Comparison of ENCODE assay signal across 21 cellular contexts in genomic region chr6:29864037-29864795, GRCh38. TPM values are rescaled to one million over a fixed set of nuclear protein-coding genes. Genes with fewer than 3 reads are reported as not detected.
DNase-seq lines count a peak whose midpoint lies in the region; ATAC-seq, FAIRE-seq and TF ChIP-seq lines count a peak whose summit lies in the region.
"Had no signal": no experiment of that assay in that cellular context is flagged by ENCODE, and none has a peak within 500 bp of the region (broad histone marks: within the 10 kb centered on the region; RNA-seq: fewer than 3 reads in every experiment).

No MANE protein-coding gene starts in this region.

- no peaks in the 10 kb centered on the region; the same call in 1 of the 2 replicates for H4K20me1 ChIP-seq in K562 (replicated peaks; ENCODE audit: control insufficient read depth, insufficient read depth, low read length)

- H3K4me3 Mint-ChIP-seq in T-helper 17 cell: no peak overlapping the region
- no peak overlapping the region for H3K4me3 Mint-ChIP-seq in activated CD8-positive, alpha-beta T cell treated with anti-CD3 and anti-CD28 coated beads for 36 hours

- H3K27me3 ChIP-seq in H7 (ENCODE audit: control insufficient read depth, insufficient read depth, low read length) (peaks cover 6% of the 10 kb centered on the region), K562 (ENCODE audit: control insufficient read depth in 2 of 2, insufficient read depth in 2 of 2, low read length in 2 of 2) (peaks cover 21 to 63% of the 10 kb centered on the region in 2 experiments), A673 (replicated peaks; ENCODE audit: insufficient read depth, low read depth, low read length, poor library complexity) (peaks cover 60% of the 10 kb centered on the region)
- H3K27me3 ChIP-seq: Peyer's patch had no signal

- no peaks in the 10 kb centered on the region for H3K9me1 ChIP-seq in K562 (ENCODE audit: control insufficient read depth, insufficient read depth, low read length)

- no peaks in the 10 kb centered on the region for H3K79me2 ChIP-seq in K562 (ENCODE audit: control insufficient read depth, insufficient read depth, low read length)

- H3K9me3 ChIP-seq in K562 (replicated peaks; ENCODE audit: control insufficient read depth, insufficient read depth, low read depth, low read length) (no peaks in the 10 kb centered on the region), iPS-18c (ENCODE audit: control insufficient read depth, insufficient read depth, low read length) (no peaks in the 10 kb centered on the region), A673 (ENCODE audit: low read depth, low read length, poor library complexity, severe bottlenecking) (no peaks in the 10 kb centered on the region), T-helper 17 cell (ENCODE audit: control insufficient read depth, low read length, poor library complexity, severe bottlenecking) (no peaks in the 10 kb centered on the region)
- H3K9me3 ChIP-seq: A549, Peyer's patch had no signal

- H3K4me1 ChIP-seq in K562 (replicated peaks in 1 of 2; ENCODE audit: control insufficient read depth in 2 of 2, insufficient read depth in 2 of 2, low read length in 2 of 2): no peaks in the 10 kb centered on the region
- no peaks in the 10 kb centered on the region for H3K4me1 ChIP-seq in A673 (ENCODE audit: insufficient read depth, low read length, poor library complexity, severe bottlenecking)
- H3K4me1 ChIP-seq: A549, Peyer's patch had no signal

- peak overlapping the region; percentile 24; the same call in 1 of the 2 replicates for H3K4me3 ChIP-seq in H7 (ENCODE audit: insufficient read depth, low read depth, low read length)
- H3K4me3 ChIP-seq in K562: no peak overlapping the region
- H3K4me3 ChIP-seq in iPS-18c (ENCODE audit: insufficient read depth, low read depth, low read length): peak overlapping the region; percentile 15; the same call in 1 of the 2 replicates
- no peak overlapping the region for H3K4me3 ChIP-seq in A673 (ENCODE audit: low read depth, low read length, poor library complexity, severe bottlenecking)
- H3K4me3 ChIP-seq: A549, GM12878, Peyer's patch had no signal

- no peak for TF ChIP-seq CTCF in K562 (IDR thresholded peaks at IDR 0.05 in 2 of 3, conservative IDR thresholded peaks at IDR 0.05 in 1 of 3; ENCODE audit: insufficient read depth in 2 of 3, low read depth in 1 of 3, low read length in 3 of 3)
- no peak for TF ChIP-seq CTCF in omental fat pad (IDR thresholded peaks at IDR 0.05)
- no peak for TF ChIP-seq CTCF in A673 (conservative IDR thresholded peaks at IDR 0.05; ENCODE audit: low read depth, low read length)
- no peak for TF ChIP-seq CTCF in activated CD8-positive, alpha-beta T cell treated with anti-CD3 and anti-CD28 coated beads for 36 hours (IDR thresholded peaks at IDR 0.05)

- peaks cover 5% of the 10 kb centered on the region for H3K4me1 Mint-ChIP-seq in T-helper 17 cell
- no peaks in the 10 kb centered on the region for H3K4me1 Mint-ChIP-seq in activated CD8-positive, alpha-beta T cell treated with anti-CD3 and anti-CD28 coated beads for 36 hours (ENCODE audit: low read depth)
- H3K4me1 Mint-ChIP-seq: CD14-positive monocyte had no signal

- no peaks in the 10 kb centered on the region for H3K9me3 Mint-ChIP-seq in activated CD8-positive, alpha-beta T cell treated with anti-CD3 and anti-CD28 coated beads for 36 hours

- intact Hi-C loops in K562 (cut with micrococcal nuclease) (loop anchor here (5.0 kb wide), 1 partner anchor 38 kb away; no protein-coding TSS in a partner anchor), A673 (cut with micrococcal nuclease; ENCODE audit: unreplicated experiment) (no loop called here)
- intact Hi-C loops in activated CD8-positive, alpha-beta T cell treated with anti-CD3 and anti-CD28 coated beads for 36 hours (cut with micrococcal nuclease): no loop called here

- no peaks in the 10 kb centered on the region for H3K36me3 ChIP-seq in H7 (replicated peaks; ENCODE audit: control insufficient read depth, insufficient read depth, low read length)
- H3K36me3 ChIP-seq in K562 (ENCODE audit: control insufficient read depth, insufficient read depth, low read length): no peaks in the 10 kb centered on the region
- no peaks in the 10 kb centered on the region for H3K36me3 ChIP-seq in A673 (ENCODE audit: insufficient read depth, low read length, poor library complexity, severe bottlenecking)
- H3K36me3 ChIP-seq: Peyer's patch had no signal

- no peak overlapping the region for H3K27ac ChIP-seq in K562 (ENCODE audit: extremely low read depth, low read depth, low read length)
- no peak overlapping the region for H3K27ac ChIP-seq in A673 (ENCODE audit: low read depth, low read length, poor library complexity, severe bottlenecking)
- H3K27ac ChIP-seq: A549, Peyer's patch had no signal

- in situ Hi-C loops in K562 (cut with MboI): loop anchor here (5.0 kb wide), 1 partner anchor 43 kb away; no protein-coding TSS in a partner anchor

- POLR2A ChIA-PET in K562 (lab: Yijun Ruan, JAX): interaction anchor here (0.5 to 0.9 kb wide), 2 partner anchors 173 to 231 kb away, joined by 3 read pairs; no protein-coding TSS in a partner anchor
- POLR2A ChIA-PET in A673 (lab: Charles Lee; ENCODE audit: low non-redundant PET): no interaction called here
- POLR2A ChIA-PET in activated CD8-positive, alpha-beta T cell treated with anti-CD3 and anti-CD28 coated beads for 36 hours (lab: Charles Lee): no interaction called here

- no peak; the same call in 2 of the 3 replicates for ATAC-seq in K562
- ATAC-seq in omental fat pad (ENCODE audit: low FRiP score): peak; percentile 30
- no peak for ATAC-seq in T-helper 17 cell
- no peak for ATAC-seq in activated CD8-positive, alpha-beta T cell treated with anti-CD3 and anti-CD28 coated beads for 36 hours
- ATAC-seq: A549, GM12878 had no signal

- peaks cover 7% of the 10 kb centered on the region for H3K36me3 Mint-ChIP-seq in T-helper 17 cell (ENCODE audit: low read depth)
- no peaks in the 10 kb centered on the region for H3K36me3 Mint-ChIP-seq in activated CD8-positive, alpha-beta T cell treated with anti-CD3 and anti-CD28 coated beads for 36 hours (ENCODE audit: low read depth)
- H3K36me3 Mint-ChIP-seq: CD14-positive monocyte had no signal

- H3K9ac ChIP-seq in K562 (ENCODE audit: insufficient read depth in 1 of 2, low read depth in 2 of 2, low read length in 2 of 2): no peak overlapping the region

- 3% methylated on average over 22 of the region's 24 CpGs for WGBS in K562 (ENCODE audit: insufficient coverage, low coverage, missing lambda C conversion rate)

- no peak overlapping the region for H3K27ac Mint-ChIP-seq in T-helper 17 cell
- no peak overlapping the region for H3K27ac Mint-ChIP-seq in activated CD8-positive, alpha-beta T cell treated with anti-CD3 and anti-CD28 coated beads for 36 hours
- H3K27ac Mint-ChIP-seq: CD14-positive monocyte had no signal

- BruUV-seq in K562 (replicated peaks; lab: Mats Ljungman, UMichigan): no TSS peak
- no TSS peak for BruUV-seq in A673 (replicated peaks; lab: Mats Ljungman, UMichigan)

- TF ChIP-seq POLR2A in K562 (conservative IDR thresholded peaks at IDR 0.05): no peak

- FAIRE-seq in K562 (lab: Jason Lieb, UNC): peak; percentile 6
- FAIRE-seq: A549, GM12878, GM19239 had no signal

- DNase-seq in H7: peak; percentile 78
- no peak for DNase-seq in K562 (ENCODE audit: extremely low read depth in 1 of 4, low spot score in 3 of 4)
- no peak for DNase-seq in omental fat pad (ENCODE audit: low spot score)
- no peak for DNase-seq in A673 (ENCODE audit: low spot score)
- DNase-seq in T-helper 17 cell: no peak
- DNase-seq in activated CD8-positive, alpha-beta T cell treated with anti-CD3 and anti-CD28 coated beads for 36 hours: no peak
- no peak for DNase-seq in NCI-H1930 (lab: John Stamatoyannopoulos, UW)
- DNase-seq: Calu3, GOT3, NCI-H1417, NCI-H2029, NCI-H510A treated with DMSO at 0.1 percent for 48 hours, Peyer's patch, SHP77 treated with DMSO at 0.1 percent for 48 hours had no signal

- TF ChIP-seq EP300 in K562 (IDR thresholded peaks at IDR 0.05; ENCODE audit: low read length): no peak

- H3K27me3 Mint-ChIP-seq in T-helper 17 cell: peaks cover 64% of the 10 kb centered on the region
- H3K27me3 Mint-ChIP-seq in activated CD8-positive, alpha-beta T cell treated with anti-CD3 and anti-CD28 coated beads for 36 hours: peaks cover 46% of the 10 kb centered on the region

- CTCF ChIA-PET in K562 (lab: Yijun Ruan, JAX; ENCODE audit: low intra/inter-chr PET ratio) (no interaction called here), A673 (lab: Charles Lee) (no interaction called here)
- CTCF ChIA-PET in activated CD8-positive, alpha-beta T cell treated with anti-CD3 and anti-CD28 coated beads for 36 hours (lab: Charles Lee): interaction anchor here (1.2 kb wide), 1 partner anchor 16 kb away, joined by 4 read pairs; no protein-coding TSS in a partner anchor

- no peak for TF ChIP-seq RAD21 in K562 (CRISPR knock-in tag; conservative IDR thresholded peaks at IDR 0.05 in 1 of 2, IDR thresholded peaks at IDR 0.05 in 1 of 2)

- no peak overlapping the region for H3K4me2 ChIP-seq in K562 (ENCODE audit: insufficient read depth, low read length)
- H3K4me2 ChIP-seq: A549 had no signal

- no peak overlapping the region for H2AFZ ChIP-seq in K562 (ENCODE audit: low read depth, low read length)

RNA-seq across cellular contexts. Expression of gene HLA-G, which starts 36.6 kb away (rescaled TPM):
- 0.41 and 0.48 TPM in 2 replicates for total RNA-seq in H7 (2014; rRNA removed; shearing (Covaris generic))
- not detected in 2 replicates for total RNA-seq in K562 (2011; cell fraction: chromatin; rRNA removed; ENCODE audit: low replicate concordance)
- not detected in 2 replicates for total RNA-seq in K562 (2011; cell fraction: nucleolus; rRNA removed)
- total RNA-seq in K562 (2011; cell fraction: nucleoplasm; rRNA removed): not detected in 2 replicates
- not detected in 2 replicates for total RNA-seq in K562 (2014; rRNA removed)
- not detected in 2 replicates for total RNA-seq in K562 (2014; rRNA removed; fragmentation: Illumina TruSeq; extraction: Trizol)
- not detected in 2 replicates for total RNA-seq in K562 (2015; rRNA removed; fragmentation: Illumina TruSeq; extraction: Trizol)
- not detected in 2 replicates for total RNA-seq in K562 (2021)
- not detected in 2 replicates for polyA plus RNA-seq in K562 (2011; rRNA removed)
- polyA plus RNA-seq in K562 (2011; cell fraction: cytosol; rRNA removed): not detected in 2 replicates
- polyA plus RNA-seq in K562 (2011; cell fraction: nucleus; rRNA removed): not detected in 2 replicates
- not detected in 2 replicates for polyA plus RNA-seq in K562 (2012)
- not detected in 2 replicates for polyA plus RNA-seq in K562 (2014; fragmentation: Illumina TruSeq; extraction: Trizol)
- polyA plus RNA-seq in K562 (2014; fragmentation: Nextera tagmentation; extraction: Ambion mirVana): not detected
- polyA plus RNA-seq in K562 (2014; rRNA removed): 0.13 TPM in 1 of 2 replicates, not detected in the other
- polyA minus RNA-seq in K562 (2011; rRNA and poly(A)+ RNA removed): not detected in 2 replicates
- polyA minus RNA-seq in K562 (2011; cell fraction: cytosol; rRNA and poly(A)+ RNA removed): not detected in 2 replicates
- polyA minus RNA-seq in K562 (2011; cell fraction: nucleus; rRNA and poly(A)+ RNA removed): not detected in 2 replicates
- total RNA-seq in omental fat pad: not detected
- not detected in 2 replicates for total RNA-seq in A673 (2021)
- total RNA-seq in T-helper 17 cell: under 1 TPM in 1 of 2 donors, not detected in 1; 0.85 TPM
- 1 to 10 TPM; 3.0 to 3.8 TPM for total RNA-seq in activated CD8-positive, alpha-beta T cell treated with anti-CD3 and anti-CD28 coated beads for 36 hours
- total RNA-seq: G401, LHCN-M2 had no signal

Comparison
In these comparisons a context has a peak if more than half of its experiments do, and no peak if none do; other contexts are left out.
1. H3K4me3 ChIP-seq: peak in H7 (single experiment) and iPS-18c (single experiment); none in K562 (single experiment) and A673 (single experiment).